Comparison of ENCODE assay signal across 8 cellular contexts in genomic region chr16:3983081-3983520, GRCh38.
DNase-seq lines count a peak whose midpoint lies in the region; FAIRE-seq and TF ChIP-seq lines count a peak whose summit lies in the region.

No MANE protein-coding gene starts in this region.

- DNase-seq in Caco-2 = peak; percentile 70 to 78
- peak; percentile 37 for DNase-seq in M059J (ENCODE audit: low read depth)
- peak in 3 of 5 donors; percentile 12 to 36 (median 21) for DNase-seq in T-helper 1 cell
- DNase-seq in bronchial epithelial cell (ENCODE audit: low read depth) = peak; percentile 62
- peak; percentile 95 for DNase-seq in islet precursor cell
- DNase-seq in stimulated activated CD4-positive, alpha-beta T cell treated with anti-CD3 and anti-CD28 coated beads, Interleukin-4, amount 100 ng/mL, for 1 hour = peak; percentile 40
- DNase-seq in NCI-H446 treated with DMSO at 0.1 percent for 48 hours (lab: John Stamatoyannopoulos, UW) = no peak
- no peak for DNase-seq in KG1 (lab: John Stamatoyannopoulos, UW)

- no peaks in the 10 kb centered on the region for H3K27me3 ChIP-seq in Caco-2 (replicated peaks; ENCODE audit: control insufficient read depth, insufficient read depth, low read length)
- H3K27me3 ChIP-seq in bronchial epithelial cell (ENCODE audit: control insufficient read depth, insufficient read depth, low read length) = no peaks in the 10 kb centered on the region

- peak; percentile 58 to 78 for TF ChIP-seq CTCF in Caco-2 (IDR thresholded peaks at IDR 0.05; ENCODE audit: insufficient read depth in 1 of 2, low read depth in 1 of 2, low read length in 1 of 2, severe bottlenecking in 1 of 2, unreplicated experiment in 1 of 2)
- TF ChIP-seq CTCF in bronchial epithelial cell (IDR thresholded peaks at IDR 0.05; ENCODE audit: insufficient read depth, low read length, severe bottlenecking) = peak; percentile 97

- BruUV-seq in Caco-2 (replicated peaks; lab: Mats Ljungman, UMichigan) = no TSS peak

- intact Hi-C loops in Caco-2 (cut with micrococcal nuclease; ENCODE audit: unreplicated experiment) = loop anchor here (2.0 kb wide), 2 partner anchors 32 to 270 kb away; no protein-coding TSS in a partner anchor

- H3K36me3 ChIP-seq in Caco-2 (ENCODE audit: control insufficient read depth, insufficient read depth, low read length) = no peaks in the 10 kb centered on the region
- H3K36me3 ChIP-seq in bronchial epithelial cell (ENCODE audit: control insufficient read depth, insufficient read depth, low read length) = peaks cover 7% of the 10 kb centered on the region

- peaks cover 24% of the 10 kb centered on the region for H3K36me3 Mint-ChIP-seq in Caco-2 (ENCODE audit: insufficient read depth, unreplicated experiment)

- no peaks in the 10 kb centered on the region for H3K4me1 Mint-ChIP-seq in Caco-2 (ENCODE audit: low read depth, unreplicated experiment)

- no peak overlapping the region for H3K4me3 ChIP-seq in Caco-2 (ENCODE audit: low read depth, low read length)
- H3K4me3 ChIP-seq in bronchial epithelial cell (ENCODE audit: low read depth, low read length) = no peak overlapping the region

- H3K4me1 ChIP-seq in Caco-2 = peaks cover 5% of the 10 kb centered on the region; the same call in 1 of the 2 replicates

- H3K9me3 Mint-ChIP-seq in Caco-2 (ENCODE audit: unreplicated experiment) = no peaks in the 10 kb centered on the region

- H3K9me3 ChIP-seq in Caco-2 = no peaks in the 10 kb centered on the region

- H3K27ac Mint-ChIP-seq in Caco-2 (ENCODE audit: unreplicated experiment) = no peak overlapping the region

- no peak for FAIRE-seq in bronchial epithelial cell (lab: Jason Lieb, UNC)

- POLR2A ChIA-PET in Caco-2 (lab: Charles Lee) = interaction anchor here (0.8 kb wide), 1 partner anchor 271 kb away, joined by 5 read pairs; no protein-coding TSS in a partner anchor

- H3K27me3 Mint-ChIP-seq in Caco-2 (ENCODE audit: insufficient read depth, unreplicated experiment) = no peaks in the 10 kb centered on the region

- CTCF ChIA-PET in Caco-2 (lab: Charles Lee) = interaction anchor here (0.5 to 1.9 kb wide), 7 partner anchors 30 to 604 kb away, joined by 3 to 15 read pairs (median 4); no protein-coding TSS in a partner anchor

- H3K4me3 Mint-ChIP-seq in Caco-2 (ENCODE audit: unreplicated experiment) = no peak overlapping the region

Comparison
In these comparisons a context has a peak if more than half of its experiments do, and no peak if none do; other contexts are left out.
1. DNase-seq: peak in Caco-2 (2 of 2), M059J (single experiment), T-helper 1 cell (3 of 5), bronchial epithelial cell (single experiment), islet precursor cell (single experiment) and stimulated activated CD4-positive, alpha-beta T cell treated with anti-CD3 and anti-CD28 coated beads, Interleukin-4, amount 100 ng/mL, for 1 hour (single experiment); none in NCI-H446 treated with DMSO at 0.1 percent for 48 hours (single experiment) and KG1 (single experiment).